Comparison of ENCODE assay signal across 8 cellular contexts in the genomic region with DNA sequence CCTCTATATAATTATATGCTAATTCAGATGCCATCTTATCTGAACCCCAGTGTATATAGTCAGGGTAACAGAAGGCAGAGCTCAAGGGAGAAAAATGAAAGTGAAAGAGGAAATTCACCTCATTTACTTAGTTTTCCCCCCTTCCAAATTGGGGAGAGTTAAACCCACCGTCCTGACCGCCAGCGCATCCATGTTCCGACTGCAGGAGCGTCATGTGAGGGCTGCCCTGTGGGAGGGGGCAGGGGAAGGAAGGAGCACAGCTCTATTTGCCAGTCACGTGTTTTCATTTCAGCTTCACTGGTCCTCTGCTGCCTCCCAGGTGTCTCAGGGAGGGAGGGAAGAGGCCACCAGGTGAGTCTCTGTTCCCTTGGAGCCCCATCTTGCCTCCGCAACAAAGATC. TPM values are rescaled to one million over a fixed set of nuclear protein-coding genes. Genes with fewer than 3 reads are reported as not detected.
DNase-seq lines count a peak whose midpoint lies in the region; ATAC-seq and TF ChIP-seq lines count a peak whose summit lies in the region.

No MANE protein-coding gene starts in this region.

- peak overlapping the region; percentile 75 for H3K4me3 Mint-ChIP-seq in activated T-cell treated with anti-CD3 and anti-CD28 coated beads, Interleukin-2, amount 50 U/mL, for 4 hours

- peak; percentile 32 to 64 for ATAC-seq in activated T-cell treated with anti-CD3 and anti-CD28 coated beads, Interleukin-2, amount 50 U/mL, for 4 hours
- no peak for ATAC-seq in HG02870 (IDR thresholded peaks at IDR 0.05; ENCODE audit: unreplicated experiment)

- DNase-seq in NCI-H187 treated with DMSO at 0.1 percent for 48 hours (lab: John Stamatoyannopoulos, UW): peak; percentile 43
- DNase-seq in activated T-cell treated with anti-CD3 and anti-CD28 coated beads, Interleukin-2, amount 50 U/mL, for 4 hours: peak; percentile 32
- DNase-seq in NCI-H1930 (lab: John Stamatoyannopoulos, UW): no peak
- no peak for DNase-seq in midbrain (lab: John Stamatoyannopoulos, UW)
- DNase-seq in T1000 (lab: John Stamatoyannopoulos, UW): no peak

- H3K4me3 ChIP-seq in GM12875 (ENCODE audit: low read depth, low read length): peak overlapping the region; percentile 28
- peak overlapping the region; percentile 71 for H3K4me3 ChIP-seq in mucosa of stomach (ENCODE audit: low read length)

- no peaks in the 10 kb centered on the region for H3K27me3 ChIP-seq in mucosa of stomach (ENCODE audit: control insufficient read depth, insufficient read depth, low read length)

- peaks cover 26% of the 10 kb centered on the region for H3K4me1 Mint-ChIP-seq in activated T-cell treated with anti-CD3 and anti-CD28 coated beads, Interleukin-2, amount 50 U/mL, for 4 hours (ENCODE audit: low read depth)

- H3K36me3 Mint-ChIP-seq in activated T-cell treated with anti-CD3 and anti-CD28 coated beads, Interleukin-2, amount 50 U/mL, for 4 hours (ENCODE audit: insufficient read depth): peaks cover 2% of the 10 kb centered on the region

- no peaks in the 10 kb centered on the region for H3K27me3 Mint-ChIP-seq in activated T-cell treated with anti-CD3 and anti-CD28 coated beads, Interleukin-2, amount 50 U/mL, for 4 hours (ENCODE audit: low read depth)

- H3K9ac ChIP-seq in mucosa of stomach (ENCODE audit: low read length): peak overlapping the region; percentile 74

- H3K9me3 ChIP-seq in mucosa of stomach (ENCODE audit: control insufficient read depth, low read length): no peaks in the 10 kb centered on the region

- H3K36me3 ChIP-seq in mucosa of stomach (ENCODE audit: control insufficient read depth, insufficient read depth, low read length): no peaks in the 10 kb centered on the region

- no peaks in the 10 kb centered on the region for H3K9me3 Mint-ChIP-seq in activated T-cell treated with anti-CD3 and anti-CD28 coated beads, Interleukin-2, amount 50 U/mL, for 4 hours

- peaks cover 61% of the 10 kb centered on the region for H3K4me1 ChIP-seq in mucosa of stomach (ENCODE audit: control insufficient read depth, insufficient read depth, low read length)

- TF ChIP-seq CTCF in GM12875 (IDR thresholded peaks at IDR 0.05; ENCODE audit: borderline replicate concordance, insufficient read depth, low read depth, low read length): no peak

RNA-seq across cellular contexts. Expression of a gene that starts 13.2 kb away (rescaled TPM):
- 1 to 10 TPM; 6.3 to 6.9 (median 6.4) TPM for total RNA-seq in activated T-cell treated with anti-CD3 and anti-CD28 coated beads, Interleukin-2, amount 50 U/mL, for 4 hours

RNA-seq across cellular contexts. Expression of a gene that starts 34.1 kb away (rescaled TPM):
- 1 to 10 TPM; 7.0 to 9.1 (median 8.6) TPM for total RNA-seq in activated T-cell treated with anti-CD3 and anti-CD28 coated beads, Interleukin-2, amount 50 U/mL, for 4 hours

RNA-seq across cellular contexts. Expression of a gene that starts 42.1 kb away (rescaled TPM):
- 10 to 100 TPM; 22.8 to 26.1 (median 24.4) TPM for total RNA-seq in activated T-cell treated with anti-CD3 and anti-CD28 coated beads, Interleukin-2, amount 50 U/mL, for 4 hours

Comparison
In these comparisons a context has a peak if more than half of its experiments do, and no peak if none do; other contexts are left out.
1. DNase-seq: peak in NCI-H187 treated with DMSO at 0.1 percent for 48 hours (single experiment) and activated T-cell treated with anti-CD3 and anti-CD28 coated beads, Interleukin-2, amount 50 U/mL, for 4 hours (single experiment); none in NCI-H1930 (0 of 2), midbrain (single experiment) and T1000 (single experiment).